1 cellular context compared by ENCODE assay signal in the genomic region with DNA sequence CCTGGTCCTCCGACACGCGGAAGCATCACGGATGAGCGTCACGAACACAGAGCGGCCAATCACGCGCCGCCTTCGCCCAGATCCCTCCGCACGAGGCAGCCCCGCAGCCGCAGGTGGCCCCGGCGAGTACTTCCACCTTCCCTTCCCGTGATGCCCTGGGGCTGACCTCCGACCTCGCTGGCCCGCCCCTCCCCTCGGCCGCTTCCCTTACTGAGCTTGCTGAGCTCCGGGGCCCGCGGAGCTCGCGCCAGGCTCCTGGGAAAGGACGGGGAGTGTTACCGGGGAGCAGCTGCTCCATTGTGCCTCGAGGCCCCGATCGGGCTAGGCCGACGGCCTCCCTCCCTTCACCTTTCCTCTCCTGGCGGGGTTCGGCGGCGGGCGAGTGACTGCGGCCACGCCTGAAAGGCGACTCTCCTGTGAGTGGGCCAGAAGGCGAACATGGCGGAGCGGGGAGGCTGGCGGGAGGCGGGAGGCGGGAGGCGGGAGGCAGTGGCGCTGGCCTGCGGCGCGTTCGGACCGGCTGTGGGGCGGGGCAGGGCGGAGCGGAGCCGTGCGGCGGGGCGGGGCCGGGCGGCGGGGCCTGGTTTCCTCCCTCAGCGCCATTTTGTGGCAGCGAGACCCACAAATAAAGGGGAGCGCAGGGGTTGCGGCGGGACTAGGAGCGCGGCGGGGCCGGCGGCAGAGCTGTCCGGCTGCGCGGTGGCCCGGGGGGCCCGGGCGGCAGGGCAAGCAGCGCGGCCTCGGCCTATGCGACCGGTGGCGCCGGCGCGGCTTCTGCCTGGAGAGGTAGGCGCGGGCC.
TF ChIP-seq lines count a peak whose summit lies in the region.

A gene (plus strand): TSS at position 589 of the 799 bp plus-strand sequence. CDS start 8,760 bp downstream, outside the sequence.

TF ChIP-seq in HCT116, 20 proteins besides CTCF, POLR2A, EP300 and RAD21 (continued from another document):
- no peak for TF ChIP-seq FOSL1 (IDR thresholded peaks at IDR 0.05; ENCODE audit: low read depth)
- no peak for TF ChIP-seq ZNF274 (IDR thresholded peaks at IDR 0.05; ENCODE audit: low read depth, low read length)
- TF ChIP-seq, protein P1, sequence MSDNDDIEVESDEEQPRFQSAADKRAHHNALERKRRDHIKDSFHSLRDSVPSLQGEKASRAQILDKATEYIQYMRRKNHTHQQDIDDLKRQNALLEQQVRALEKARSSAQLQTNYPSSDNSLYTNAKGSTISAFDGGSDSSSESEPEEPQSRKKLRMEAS (IDR thresholded peaks at IDR 0.05): peak; percentile 99
- no peak for TF ChIP-seq EZH2phosphoT487 (IDR thresholded peaks at IDR 0.05; ENCODE audit: borderline replicate concordance)
- peak; percentile 64; the same call in 1 of the 2 replicates for TF ChIP-seq JUND (IDR thresholded peaks at IDR 0.05)
- TF ChIP-seq, protein P2, sequence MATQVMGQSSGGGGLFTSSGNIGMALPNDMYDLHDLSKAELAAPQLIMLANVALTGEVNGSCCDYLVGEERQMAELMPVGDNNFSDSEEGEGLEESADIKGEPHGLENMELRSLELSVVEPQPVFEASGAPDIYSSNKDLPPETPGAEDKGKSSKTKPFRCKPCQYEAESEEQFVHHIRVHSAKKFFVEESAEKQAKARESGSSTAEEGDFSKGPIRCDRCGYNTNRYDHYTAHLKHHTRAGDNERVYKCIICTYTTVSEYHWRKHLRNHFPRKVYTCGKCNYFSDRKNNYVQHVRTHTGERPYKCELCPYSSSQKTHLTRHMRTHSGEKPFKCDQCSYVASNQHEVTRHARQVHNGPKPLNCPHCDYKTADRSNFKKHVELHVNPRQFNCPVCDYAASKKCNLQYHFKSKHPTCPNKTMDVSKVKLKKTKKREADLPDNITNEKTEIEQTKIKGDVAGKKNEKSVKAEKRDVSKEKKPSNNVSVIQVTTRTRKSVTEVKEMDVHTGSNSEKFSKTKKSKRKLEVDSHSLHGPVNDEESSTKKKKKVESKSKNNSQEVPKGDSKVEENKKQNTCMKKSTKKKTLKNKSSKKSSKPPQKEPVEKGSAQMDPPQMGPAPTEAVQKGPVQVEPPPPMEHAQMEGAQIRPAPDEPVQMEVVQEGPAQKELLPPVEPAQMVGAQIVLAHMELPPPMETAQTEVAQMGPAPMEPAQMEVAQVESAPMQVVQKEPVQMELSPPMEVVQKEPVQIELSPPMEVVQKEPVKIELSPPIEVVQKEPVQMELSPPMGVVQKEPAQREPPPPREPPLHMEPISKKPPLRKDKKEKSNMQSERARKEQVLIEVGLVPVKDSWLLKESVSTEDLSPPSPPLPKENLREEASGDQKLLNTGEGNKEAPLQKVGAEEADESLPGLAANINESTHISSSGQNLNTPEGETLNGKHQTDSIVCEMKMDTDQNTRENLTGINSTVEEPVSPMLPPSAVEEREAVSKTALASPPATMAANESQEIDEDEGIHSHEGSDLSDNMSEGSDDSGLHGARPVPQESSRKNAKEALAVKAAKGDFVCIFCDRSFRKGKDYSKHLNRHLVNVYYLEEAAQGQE (IDR thresholded peaks at IDR 0.05; ENCODE audit: low read depth): no peak
- peak; percentile 98 for TF ChIP-seq SIN3A (IDR thresholded peaks at IDR 0.05; ENCODE audit: low read depth)
- peak; percentile 95 for TF ChIP-seq POLR2AphosphoS5 (IDR thresholded peaks at IDR 0.05; ENCODE audit: low read depth, low read length)
- no peak for TF ChIP-seq CEBPB (IDR thresholded peaks at IDR 0.05; ENCODE audit: low read depth)
